In the genomic region with DNA sequence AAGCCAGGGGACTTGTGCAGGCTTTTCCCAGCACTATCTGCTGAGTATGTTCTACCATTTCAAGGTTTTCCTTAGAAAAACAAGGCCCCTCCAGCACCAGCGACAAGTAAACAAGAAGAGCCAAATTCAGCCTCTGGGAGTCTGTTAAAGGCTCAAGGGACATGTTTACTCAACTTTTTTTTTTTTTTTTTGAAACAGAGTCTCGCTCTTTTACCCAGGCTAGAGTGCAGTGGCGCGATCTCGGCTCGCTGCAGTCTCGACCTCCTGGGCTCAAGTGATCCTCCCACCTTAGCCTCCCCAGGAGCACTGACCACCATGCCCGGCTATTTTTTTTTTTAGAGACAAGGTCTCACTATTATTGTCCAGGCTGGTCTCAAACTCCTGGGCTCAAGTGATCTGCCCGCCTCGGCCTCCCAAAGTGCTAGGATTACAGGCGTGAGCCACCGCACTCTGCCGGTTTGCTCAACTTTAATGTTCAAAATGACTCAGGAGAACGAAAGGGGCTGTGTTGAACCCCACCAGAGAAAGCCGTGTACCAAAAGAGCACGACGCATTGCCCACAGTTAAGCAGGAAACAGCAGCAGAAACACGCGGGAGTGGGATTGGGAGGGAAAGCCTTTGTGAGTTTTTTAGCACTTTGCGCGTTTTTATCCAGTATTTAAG, we compare ENCODE assay signal across 8 cellular contexts. TPM values are rescaled to one million over a fixed set of nuclear protein-coding genes. Genes with fewer than 3 reads are reported as not detected.
DNase-seq lines count a peak whose midpoint lies in the region; ATAC-seq, FAIRE-seq and TF ChIP-seq lines count a peak whose summit lies in the region.

No MANE protein-coding gene starts in this region.

- H3K9ac ChIP-seq in HepG2 (ENCODE audit: insufficient read depth, low read depth, low read length) (peak overlapping the region; percentile 91), stomach smooth muscle (ENCODE audit: low read length in 2 of 2) (peak overlapping the region; percentile 93 to 95)

- FAIRE-seq in HepG2 (lab: Jason Lieb, UNC) (no peak), GM19239 (lab: Jason Lieb, UNC) (no peak)

- no peaks in the 10 kb centered on the region for H3K9me3 ChIP-seq in KOPT-K1 (ENCODE audit: insufficient read depth, low read length, poor library complexity, severe bottlenecking)
- no peaks in the 10 kb centered on the region for H3K9me3 ChIP-seq in HepG2 (ENCODE audit: low read length)
- no peaks in the 10 kb centered on the region for H3K9me3 ChIP-seq in stomach smooth muscle (ENCODE audit: control insufficient read depth in 2 of 2, low read length in 2 of 2)

- CTCF ChIA-PET in HepG2 (lab: Yijun Ruan, JAX; ENCODE audit: low intra/inter-chr PET ratio, low total read pairs), result no interaction called here

- peak overlapping the region; percentile 86 for H3K4me2 ChIP-seq in HepG2 (ENCODE audit: low read depth, low read length)

- peaks cover 47% of the 10 kb centered on the region for H3K79me2 ChIP-seq in HepG2 (ENCODE audit: insufficient read depth, low read length)

- 1% methylated on average over 21 of the region's 21 CpGs for WGBS in HepG2 (ENCODE audit: low lambda C conversion rate)

- H3K27ac ChIP-seq in KOPT-K1 (ENCODE audit: low read depth, low read length, poor library complexity, severe bottlenecking) (peak overlapping the region; percentile 92), HepG2 (ENCODE audit: extremely low read length, insufficient read depth, low read length) (peak overlapping the region; percentile 93), stomach smooth muscle (ENCODE audit: low read length) (peak overlapping the region; percentile 68)

- POLR2A ChIA-PET in HepG2 (lab: Yijun Ruan, JAX), result interaction anchor here (2.2 kb wide), 1 partner anchor 12 kb away, joined by 14 read pairs; a partner anchor contains a TSS

- peaks cover 46% of the 10 kb centered on the region for H3K36me3 ChIP-seq in KOPT-K1 (ENCODE audit: insufficient read depth, low read length)
- peaks cover 3 to 15% of the 10 kb centered on the region in 2 experiments for H3K36me3 ChIP-seq in HepG2 (replicated peaks in 1 of 2; ENCODE audit: control insufficient read depth in 1 of 2, insufficient read depth in 2 of 2, low read length in 2 of 2)
- H3K36me3 ChIP-seq in stomach smooth muscle (ENCODE audit: control insufficient read depth in 2 of 2, insufficient read depth in 2 of 2, low read length in 2 of 2), result peaks cover 8 to 9% of the 10 kb centered on the region in 2 donors

- peaks cover 55% of the 10 kb centered on the region for H3K4me1 ChIP-seq in HepG2 (ENCODE audit: insufficient read depth, low read length)
- peaks cover 16% of the 10 kb centered on the region for H3K4me1 ChIP-seq in stomach smooth muscle (ENCODE audit: control insufficient read depth, insufficient read depth, low read length)

- peak; percentile 65 for ATAC-seq in HepG2

- no peak overlapping the region for H2AFZ ChIP-seq in HepG2 (ENCODE audit: low read length)

- DNase-seq in activated T-cell treated with anti-CD3 and anti-CD28 coated beads for 24 hours (ENCODE audit: low read depth) (peak; percentile 14), activated T-cell treated with anti-CD3 and anti-CD28 coated beads for 4 hours (no peak), amniotic epithelial cell (ENCODE audit: low read depth) (peak; percentile 42), HepG2 (ENCODE audit: low spot score) (peak; percentile 77), NCI-H1048 (lab: John Stamatoyannopoulos, UW) (no peak), GM19239 (ENCODE audit: insufficient read length, low spot score) (no peak)

- H3K4me3 ChIP-seq in HepG2 (replicated peaks in 1 of 3; ENCODE audit: insufficient read depth in 1 of 3, low read depth in 2 of 3, low read length in 3 of 3) (peak overlapping the region; percentile 75 to 94 (median 81)), stomach smooth muscle (ENCODE audit: low read length in 2 of 2) (peak overlapping the region; percentile 94 to 100)

- no TSS peak for BruUV-seq in HepG2 (replicated peaks; lab: Mats Ljungman, UMichigan)

- no peak for TF ChIP-seq POLR2A in HepG2 (IDR thresholded peaks at IDR 0.05; ENCODE audit: insufficient read depth in 1 of 2, low read depth in 2 of 2, low read length in 2 of 2)

- H3K27me3 ChIP-seq in HepG2 (ENCODE audit: control insufficient read depth in 1 of 2, insufficient read depth in 2 of 2, low read length in 2 of 2), result no peaks in the 10 kb centered on the region; a peak in 1 of 5 replicates
- no peaks in the 10 kb centered on the region for H3K27me3 ChIP-seq in stomach smooth muscle (ENCODE audit: control insufficient read depth in 1 of 2, insufficient read depth in 2 of 2, low read length in 2 of 2)

- intact Hi-C loops in HepG2 (cut with micrococcal nuclease; ENCODE audit: unreplicated experiment), result loop anchor here (5.0 to 10.0 kb wide), 2 partner anchors 56 to 93 kb away; a partner anchor contains a TSS

- TF ChIP-seq EP300 in HepG2 (IDR thresholded peaks at IDR 0.05; ENCODE audit: low read depth in 2 of 2, low read length in 2 of 2) (peak in 1 of 2 experiments; percentile 53; a peak in 2 of 4 replicates), HepG2 (CRISPR knock-in tag; IDR thresholded peaks at IDR 0.05; ENCODE audit: borderline replicate concordance) (0 out of 2 replicates have a peak, but pooled peaks have one; percentile 8)

- TF ChIP-seq RAD21 in HepG2 (CRISPR knock-in tag; IDR thresholded peaks at IDR 0.05), result no peak

- in situ Hi-C loops in HepG2 (cut with HindIII; ENCODE audit: extremely low pct_ligation_motif_present, low pct_unique_long_range_greater_than_20kb), result loop anchor here (25.0 kb wide), 1 partner anchor 359 kb away; a partner anchor contains a TSS

- H4K20me1 ChIP-seq in HepG2 (ENCODE audit: insufficient read depth, low read length), result no peaks in the 10 kb centered on the region; the same call in 1 of the 2 replicates

- TF ChIP-seq CTCF in HepG2 (CRISPR knock-in tag; IDR thresholded peaks at IDR 0.05), result no peak

RNA-seq across cellular contexts. Expression of a gene that starts 0.8 kb away (rescaled TPM):
- 407 and 643 TPM in 2 replicates for total RNA-seq in HepG2 (2016; rRNA removed; fragmentation: Illumina TruSeq; extraction: Trizol)
- 38.1 and 38.2 TPM in 2 replicates for total RNA-seq in HepG2 (2016; cell fraction: cytosol; rRNA removed; fragmentation: Illumina TruSeq; extraction: Trizol; ENCODE audit: low read depth)
- total RNA-seq in HepG2 (2016; cell fraction: insoluble cytoplasmic fraction; rRNA removed; fragmentation: Illumina TruSeq; extraction: Trizol), result 410 and 682 TPM in 2 replicates
- total RNA-seq in HepG2 (2016; cell fraction: membrane; rRNA removed; fragmentation: Illumina TruSeq; extraction: Trizol), result 107 and 113 TPM in 2 replicates
- total RNA-seq in HepG2 (2016; cell fraction: nucleus; rRNA removed; fragmentation: Illumina TruSeq; extraction: Trizol), result 156 and 165 TPM in 2 replicates
- 422 and 565 TPM in 2 replicates for polyA plus RNA-seq in HepG2 (2011; rRNA removed)
- polyA plus RNA-seq in HepG2 (2011; cell fraction: cytosol; rRNA removed), result 232 and 280 TPM in 2 replicates
- 67.2 and 84.0 TPM in 2 replicates for polyA plus RNA-seq in HepG2 (2011; cell fraction: nucleus; rRNA removed)
- polyA plus RNA-seq in HepG2 (2012), result 200 and 294 TPM in 2 replicates
- 38.1 and 38.3 TPM in 2 replicates for polyA plus RNA-seq in HepG2 (2016; cell fraction: cytosol; fragmentation: Illumina TruSeq; extraction: Trizol; ENCODE audit: low read depth)
- 634 and 704 TPM in 2 replicates for polyA plus RNA-seq in HepG2 (2016; cell fraction: insoluble cytoplasmic fraction; fragmentation: Illumina TruSeq; extraction: Trizol; ENCODE audit: low read depth)
- 89.6 and 90.4 TPM in 2 replicates for polyA plus RNA-seq in HepG2 (2016; cell fraction: membrane; fragmentation: Illumina TruSeq; extraction: Trizol; ENCODE audit: low read depth)
- polyA plus RNA-seq in HepG2 (2016; cell fraction: nucleus; fragmentation: Illumina TruSeq; extraction: Trizol; ENCODE audit: insufficient read depth, low read depth), result 227 and 242 TPM in 2 replicates
- 468 and 479 TPM in 2 replicates for polyA minus RNA-seq in HepG2 (2011; rRNA and poly(A)+ RNA removed; ENCODE audit: low replicate concordance)
- polyA minus RNA-seq in HepG2 (2011; cell fraction: cytosol; rRNA and poly(A)+ RNA removed), result 135 and 138 TPM in 2 replicates
- polyA minus RNA-seq in HepG2 (2011; cell fraction: nucleus; rRNA and poly(A)+ RNA removed), result 69.5 and 85.7 TPM in 2 replicates

RNA-seq across cellular contexts. Expression of a gene that starts 12.3 kb away (rescaled TPM):
- total RNA-seq in HepG2 (2016; rRNA removed; fragmentation: Illumina TruSeq; extraction: Trizol), result 47.4 and 64.9 TPM in 2 replicates
- total RNA-seq in HepG2 (2016; cell fraction: cytosol; rRNA removed; fragmentation: Illumina TruSeq; extraction: Trizol; ENCODE audit: low read depth), result 71.2 and 73.7 TPM in 2 replicates
- 55.2 and 66.3 TPM in 2 replicates for total RNA-seq in HepG2 (2016; cell fraction: insoluble cytoplasmic fraction; rRNA removed; fragmentation: Illumina TruSeq; extraction: Trizol)
- total RNA-seq in HepG2 (2016; cell fraction: membrane; rRNA removed; fragmentation: Illumina TruSeq; extraction: Trizol), result 75.6 and 82.1 TPM in 2 replicates
- 39.7 and 50.2 TPM in 2 replicates for total RNA-seq in HepG2 (2016; cell fraction: nucleus; rRNA removed; fragmentation: Illumina TruSeq; extraction: Trizol)
- 44.6 and 47.7 TPM in 2 replicates for polyA plus RNA-seq in HepG2 (2011; rRNA removed)
- 31.1 and 39.7 TPM in 2 replicates for polyA plus RNA-seq in HepG2 (2011; cell fraction: cytosol; rRNA removed)
- 45.5 and 47.7 TPM in 2 replicates for polyA plus RNA-seq in HepG2 (2011; cell fraction: nucleus; rRNA removed)
- polyA plus RNA-seq in HepG2 (2012), result 32.0 and 35.6 TPM in 2 replicates
- 63.0 and 72.7 TPM in 2 replicates for polyA plus RNA-seq in HepG2 (2016; cell fraction: cytosol; fragmentation: Illumina TruSeq; extraction: Trizol; ENCODE audit: low read depth)
- polyA plus RNA-seq in HepG2 (2016; cell fraction: insoluble cytoplasmic fraction; fragmentation: Illumina TruSeq; extraction: Trizol; ENCODE audit: low read depth), result 42.6 and 43.4 TPM in 2 replicates
- polyA plus RNA-seq in HepG2 (2016; cell fraction: membrane; fragmentation: Illumina TruSeq; extraction: Trizol; ENCODE audit: low read depth), result 56.9 and 60.5 TPM in 2 replicates
- 62.6 and 72.4 TPM in 2 replicates for polyA plus RNA-seq in HepG2 (2016; cell fraction: nucleus; fragmentation: Illumina TruSeq; extraction: Trizol; ENCODE audit: insufficient read depth, low read depth)
- 25.6 and 27.5 TPM in 2 replicates for polyA minus RNA-seq in HepG2 (2011; rRNA and poly(A)+ RNA removed; ENCODE audit: low replicate concordance)
- 19.2 and 19.8 TPM in 2 replicates for polyA minus RNA-seq in HepG2 (2011; cell fraction: cytosol; rRNA and poly(A)+ RNA removed)
- polyA minus RNA-seq in HepG2 (2011; cell fraction: nucleus; rRNA and poly(A)+ RNA removed), result 21.6 and 26.9 TPM in 2 replicates

RNA-seq across cellular contexts. Expression of a gene that starts 29.5 kb away (rescaled TPM):
- total RNA-seq in HepG2 (2016; rRNA removed; fragmentation: Illumina TruSeq; extraction: Trizol), result 12.6 and 12.8 TPM in 2 replicates
- total RNA-seq in HepG2 (2016; cell fraction: cytosol; rRNA removed; fragmentation: Illumina TruSeq; extraction: Trizol; ENCODE audit: low read depth), result 6.3 and 7.7 TPM in 2 replicates
- total RNA-seq in HepG2 (2016; cell fraction: insoluble cytoplasmic fraction; rRNA removed; fragmentation: Illumina TruSeq; extraction: Trizol), result 11.4 and 13.0 TPM in 2 replicates
- total RNA-seq in HepG2 (2016; cell fraction: membrane; rRNA removed; fragmentation: Illumina TruSeq; extraction: Trizol), result 18.1 and 19.4 TPM in 2 replicates
- 6.4 and 8.1 TPM in 2 replicates for total RNA-seq in HepG2 (2016; cell fraction: nucleus; rRNA removed; fragmentation: Illumina TruSeq; extraction: Trizol)
- 10.4 and 11.5 TPM in 2 replicates for polyA plus RNA-seq in HepG2 (2011; rRNA removed)
- 10.0 and 11.4 TPM in 2 replicates for polyA plus RNA-seq in HepG2 (2011; cell fraction: cytosol; rRNA removed)
- 11.8 and 12.9 TPM in 2 replicates for polyA plus RNA-seq in HepG2 (2011; cell fraction: nucleus; rRNA removed)
- polyA plus RNA-seq in HepG2 (2012), result 10.9 and 14.3 TPM in 2 replicates
- polyA plus RNA-seq in HepG2 (2016; cell fraction: cytosol; fragmentation: Illumina TruSeq; extraction: Trizol; ENCODE audit: low read depth), result 7.6 and 7.7 TPM in 2 replicates
- polyA plus RNA-seq in HepG2 (2016; cell fraction: insoluble cytoplasmic fraction; fragmentation: Illumina TruSeq; extraction: Trizol; ENCODE audit: low read depth), result 14.0 and 15.2 TPM in 2 replicates
- 16.0 and 16.9 TPM in 2 replicates for polyA plus RNA-seq in HepG2 (2016; cell fraction: membrane; fragmentation: Illumina TruSeq; extraction: Trizol; ENCODE audit: low read depth)
- 15.4 and 17.0 TPM in 2 replicates for polyA plus RNA-seq in HepG2 (2016; cell fraction: nucleus; fragmentation: Illumina TruSeq; extraction: Trizol; ENCODE audit: insufficient read depth, low read depth)
- 5.5 and 9.4 TPM in 2 replicates for polyA minus RNA-seq in HepG2 (2011; rRNA and poly(A)+ RNA removed; ENCODE audit: low replicate concordance)
- 5.5 and 8.2 TPM in 2 replicates for polyA minus RNA-seq in HepG2 (2011; cell fraction: cytosol; rRNA and poly(A)+ RNA removed)
- 5.2 and 6.5 TPM in 2 replicates for polyA minus RNA-seq in HepG2 (2011; cell fraction: nucleus; rRNA and poly(A)+ RNA removed)

Comparison
In these comparisons a context has a peak if more than half of its experiments do, and no peak if none do; other contexts are left out.
1. DNase-seq: peak in activated T-cell treated with anti-CD3 and anti-CD28 coated beads for 24 hours (single experiment), amniotic epithelial cell (single experiment) and HepG2 (single experiment); none in activated T-cell treated with anti-CD3 and anti-CD28 coated beads for 4 hours (single experiment), NCI-H1048 (single experiment) and GM19239 (single experiment).
2. Peak in every context shown above with its lines, with median percentiles within 50 percentile points of each other: H3K27ac ChIP-seq.